In genomic region chr1:52359676-52360594, GRCh38 we compare ENCODE assay signal across 1 cellular context.
TF ChIP-seq lines count a peak whose summit lies in the region.

No MANE protein-coding gene starts in this region.

TF ChIP-seq in HepG2, 621 proteins besides CTCF, POLR2A, EP300 and RAD21:
- TF ChIP-seq MAFK (conservative IDR thresholded peaks at IDR 0.05 in 1 of 2, IDR thresholded peaks at IDR 0.05 in 1 of 2; ENCODE audit: low read length in 2 of 2): no peak
- TF ChIP-seq RBFOX2 (IDR thresholded peaks at IDR 0.05; ENCODE audit: low read depth, low read length): peak; percentile 47; the same call in 1 of the 2 replicates
